1 cellular context compared by ENCODE assay signal in the genomic region with DNA sequence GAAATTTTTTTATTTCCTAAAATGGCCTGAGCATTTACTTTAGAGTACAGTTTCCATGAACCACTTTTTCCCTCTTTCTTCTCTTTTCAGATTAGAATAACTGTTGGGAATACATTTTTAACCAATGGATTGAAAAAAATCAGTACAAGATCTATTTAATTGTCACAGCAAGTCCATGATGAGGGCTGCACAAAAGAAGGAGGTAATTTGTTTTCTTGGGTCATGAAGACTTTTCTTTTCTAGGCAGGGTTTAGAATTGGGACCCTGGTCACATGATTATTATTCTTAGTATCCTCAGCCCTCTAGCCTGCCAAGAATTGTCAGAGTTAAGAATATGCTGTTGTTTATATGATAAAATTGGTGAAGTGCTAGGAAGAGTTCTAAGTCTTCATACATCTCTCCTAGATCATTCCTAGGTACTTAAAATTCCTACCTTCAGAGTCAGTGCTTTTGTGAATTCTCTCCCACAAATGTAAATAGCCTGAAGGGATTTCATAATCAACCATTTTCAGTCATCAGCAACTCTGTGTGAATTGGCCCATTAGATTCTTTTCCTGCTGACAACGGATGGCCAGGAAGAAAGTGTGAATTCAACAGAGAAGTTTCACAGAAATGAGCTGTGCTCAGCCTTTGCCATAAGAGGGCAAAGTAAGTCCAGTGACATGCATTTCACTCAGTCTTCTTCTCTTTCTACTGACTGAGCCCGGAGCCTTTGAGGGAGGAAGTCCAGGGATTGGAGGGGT.
TF ChIP-seq lines count a peak whose summit lies in the region.

No MANE protein-coding gene starts in this region.

TF ChIP-seq in IMR-90, 13 proteins besides CTCF, POLR2A, EP300 and RAD21 (continued from another document):
- TF ChIP-seq, protein P1, sequence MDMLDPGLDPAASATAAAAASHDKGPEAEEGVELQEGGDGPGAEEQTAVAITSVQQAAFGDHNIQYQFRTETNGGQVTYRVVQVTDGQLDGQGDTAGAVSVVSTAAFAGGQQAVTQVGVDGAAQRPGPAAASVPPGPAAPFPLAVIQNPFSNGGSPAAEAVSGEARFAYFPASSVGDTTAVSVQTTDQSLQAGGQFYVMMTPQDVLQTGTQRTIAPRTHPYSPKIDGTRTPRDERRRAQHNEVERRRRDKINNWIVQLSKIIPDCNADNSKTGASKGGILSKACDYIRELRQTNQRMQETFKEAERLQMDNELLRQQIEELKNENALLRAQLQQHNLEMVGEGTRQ (IDR thresholded peaks at IDR 0.05; ENCODE audit: low read depth, low read length) = no peak
- TF ChIP-seq MXI1 (IDR thresholded peaks at IDR 0.05; ENCODE audit: borderline replicate concordance, low read depth, low read length) (no peak), RFX5 (IDR thresholded peaks at IDR 0.05; ENCODE audit: low read depth, low read length) (no peak), SMC3 (IDR thresholded peaks at IDR 0.05; ENCODE audit: low read depth, low read length) (peak; percentile 31; the same call in 1 of the 2 replicates), CHD1 (IDR thresholded peaks at IDR 0.05; ENCODE audit: low read depth, low read length) (no peak), CEBPB (IDR thresholded peaks at IDR 0.05; ENCODE audit: low read depth, low read length) (0 out of 2 replicates have a peak, but pooled peaks have one; percentile 23), NFE2L2 (IDR thresholded peaks at IDR 0.05; ENCODE audit: low read depth, low read length) (no peak), MAFK (IDR thresholded peaks at IDR 0.05; ENCODE audit: low read depth, low read length) (no peak), BHLHE40 (IDR thresholded peaks at IDR 0.05; ENCODE audit: low read depth, low read length) (no peak)
